Comparison of ENCODE assay signal across 11 cellular contexts in the genomic region with DNA sequence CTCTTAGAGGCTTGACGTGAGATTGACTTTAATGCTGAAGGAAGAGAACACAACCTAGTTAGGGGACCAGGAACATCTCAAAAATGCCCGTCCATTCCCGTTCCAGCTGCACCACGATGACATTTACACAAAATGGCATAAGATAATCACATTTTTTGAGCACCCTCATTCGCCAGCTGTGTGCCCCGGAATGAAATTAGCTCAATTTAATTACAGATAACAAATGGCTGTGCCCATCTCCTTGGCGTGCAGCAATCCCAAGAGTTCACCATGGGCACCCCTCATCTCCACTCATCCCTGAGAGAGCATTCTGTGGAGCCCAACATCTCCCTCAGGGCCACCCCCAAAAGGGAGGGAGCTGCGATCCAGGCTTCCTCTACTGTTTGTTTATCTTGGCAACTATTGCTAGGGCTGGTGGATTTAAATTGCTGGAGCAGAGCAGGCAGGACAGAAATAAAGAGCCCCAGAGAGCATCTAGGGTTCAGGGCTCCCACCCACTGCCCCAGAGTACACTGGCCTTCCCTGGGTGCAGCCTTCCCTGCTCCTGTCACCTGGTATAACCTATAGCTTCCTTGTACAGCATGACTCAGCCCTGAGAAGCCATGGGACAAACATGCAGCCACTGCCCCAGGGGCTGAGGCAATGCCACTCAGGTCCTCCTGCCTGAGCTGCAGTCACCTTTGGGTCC.
DNase-seq lines count a peak whose midpoint lies in the region; ATAC-seq and TF ChIP-seq lines count a peak whose summit lies in the region.
"Had no signal": no experiment of that assay in that cellular context is flagged by ENCODE, and none has a peak within 500 bp of the region (broad histone marks: within the 10 kb centered on the region; RNA-seq: fewer than 3 reads in every experiment).

No MANE protein-coding gene starts in this region.

- no peak overlapping the region for H2AK5ac ChIP-seq in neuronal stem cell (ENCODE audit: low read depth, low read length)

- H3K4me3 ChIP-seq in OCI-LY3 (ENCODE audit: low read length) (peak overlapping the region; percentile 41), neuronal stem cell (ENCODE audit: low read length in 2 of 2) (no peak overlapping the region), gastrocnemius medialis (no peak overlapping the region), MM.1S (ENCODE audit: low read length) (no peak overlapping the region)

- no peak overlapping the region for H2BK12ac ChIP-seq in neuronal stem cell (ENCODE audit: low read length)

- peak overlapping the region; percentile 44 for H4K91ac ChIP-seq in neuronal stem cell (ENCODE audit: low read depth, low read length, poor library complexity)

- TF ChIP-seq CTCF in OCI-LY3 (IDR thresholded peaks at IDR 0.05; ENCODE audit: low read depth, low read length): no peak
- TF ChIP-seq CTCF in gastrocnemius medialis (IDR thresholded peaks at IDR 0.05 in 4 of 5, conservative IDR thresholded peaks at IDR 0.05 in 1 of 5): no peak
- no peak for TF ChIP-seq CTCF in MM.1S (IDR thresholded peaks at IDR 0.05; ENCODE audit: low read length)

- H3K4ac ChIP-seq in neuronal stem cell (ENCODE audit: low read length): no peak overlapping the region

- H3K79me2 ChIP-seq in OCI-LY3 (ENCODE audit: low read length) (no peaks in the 10 kb centered on the region), MM.1S (ENCODE audit: low read length) (no peaks in the 10 kb centered on the region)
- H3K79me2 ChIP-seq: parathyroid adenoma had no signal

- H3K79me1 ChIP-seq in neuronal stem cell (ENCODE audit: low read depth, low read length): no peaks in the 10 kb centered on the region

- H3K18ac ChIP-seq in neuronal stem cell (ENCODE audit: low read length): no peak overlapping the region

- no peaks in the 10 kb centered on the region for H3K9me2 ChIP-seq in MM.1S (replicated peaks; ENCODE audit: insufficient read depth, low read length)

- no peak overlapping the region for H2BK15ac ChIP-seq in neuronal stem cell (ENCODE audit: low read length)

- no peak overlapping the region for H3K23ac ChIP-seq in neuronal stem cell (ENCODE audit: low read depth, low read length, poor library complexity)

- H3K4me2 ChIP-seq in OCI-LY3 (ENCODE audit: low read length) (peak overlapping the region; percentile 63), neuronal stem cell (ENCODE audit: insufficient read depth, low read length, poor library complexity, severe bottlenecking) (no peak overlapping the region), MM.1S (ENCODE audit: low read depth, low read length) (no peak overlapping the region)

- H2BK120ac ChIP-seq in neuronal stem cell (ENCODE audit: low read depth, low read length): no peak overlapping the region

- H3K9me3 ChIP-seq in OCI-LY3 (ENCODE audit: insufficient read depth, low read length) (peaks cover under 1% of the 10 kb centered on the region; the same call in 1 of the 2 replicates), neuronal stem cell (replicated peaks in 1 of 2; ENCODE audit: control insufficient read depth in 2 of 2, insufficient read depth in 1 of 2, low read depth in 1 of 2, low read length in 2 of 2) (peaks cover 1 to 3% of the 10 kb centered on the region in 2 donors), gastrocnemius medialis (no peaks in the 10 kb centered on the region), MM.1S (replicated peaks; ENCODE audit: insufficient read depth, low read length) (no peaks in the 10 kb centered on the region)

- DNase-seq in EL (peak; percentile 13), fibroblast of peridontal ligament (ENCODE audit: extremely low read depth) (peak; percentile 68), neuronal stem cell (ENCODE audit: low spot score) (no peak), putamen (ENCODE audit: low spot score) (no peak), gastrocnemius medialis (no peak), MM.1S (no peak)
- DNase-seq: activated T-cell treated with anti-CD3 and anti-CD28 coated beads for 4 hours had no signal

- peak overlapping the region; percentile 50 for H3K27ac ChIP-seq in OCI-LY3 (ENCODE audit: low read length)
- no peak overlapping the region for H3K27ac ChIP-seq in neuronal stem cell (replicated peaks; ENCODE audit: low read length)
- peak overlapping the region in 2 of 4 donors; percentile 22 to 23 for H3K27ac ChIP-seq in gastrocnemius medialis
- no peak overlapping the region for H3K27ac ChIP-seq in MM.1S (ENCODE audit: low read length)
- H3K27ac ChIP-seq: RWPE1 had no signal

- ATAC-seq in gastrocnemius medialis (no peak), HG03045 (IDR thresholded peaks at IDR 0.05; ENCODE audit: unreplicated experiment) (no peak)

- no peaks in the 10 kb centered on the region for H3F3A ChIP-seq in MM.1S (ENCODE audit: insufficient read depth, low read length)

- H3K4me1 ChIP-seq in OCI-LY3 (ENCODE audit: low read length) (peaks cover 37% of the 10 kb centered on the region), neuronal stem cell (ENCODE audit: control insufficient read depth in 2 of 2, insufficient read depth in 1 of 2, low read depth in 1 of 2, low read length in 2 of 2) (peaks cover 0 to 7% of the 10 kb centered on the region in 2 donors), gastrocnemius medialis (peaks cover 12 to 16% of the 10 kb centered on the region in 2 donors), MM.1S (ENCODE audit: low read length) (no peaks in the 10 kb centered on the region)
- H3K4me1 ChIP-seq: parathyroid adenoma had no signal

- H3K27me3 ChIP-seq in OCI-LY3 (ENCODE audit: low read depth, low read length): no peaks in the 10 kb centered on the region
- no peaks in the 10 kb centered on the region for H3K27me3 ChIP-seq in neuronal stem cell (ENCODE audit: control insufficient read depth in 3 of 3, insufficient read depth in 3 of 3, low read depth in 1 of 3, low read length in 3 of 3)
- no peaks in the 10 kb centered on the region for H3K27me3 ChIP-seq in gastrocnemius medialis
- H3K27me3 ChIP-seq in MM.1S (replicated peaks; ENCODE audit: insufficient read depth, low read length): no peaks in the 10 kb centered on the region

- WGBS in neuronal stem cell (ENCODE audit: extremely low coverage in 2 of 2, insufficient read length in 2 of 2, insufficient replicate concordance in 1 of 2), 2 donors: no CpG with 5 or more reads among the region's 8 CpGs

- TF ChIP-seq POLR2A in gastrocnemius medialis (IDR thresholded peaks at IDR 0.05): no peak

- H3K14ac ChIP-seq in neuronal stem cell (ENCODE audit: low read length): no peak overlapping the region

- peak overlapping the region; percentile 30; the same call in 1 of the 2 replicates for H3K9ac ChIP-seq in OCI-LY3 (ENCODE audit: low read length)
- no peak overlapping the region for H3K9ac ChIP-seq in neuronal stem cell (ENCODE audit: low read depth, low read length, poor library complexity)
- no peak overlapping the region for H3K9ac ChIP-seq in MM.1S (ENCODE audit: low read length)
- H3K9ac ChIP-seq: parathyroid adenoma had no signal

- no peak overlapping the region for H4K8ac ChIP-seq in neuronal stem cell (ENCODE audit: low read depth, low read length)

- H2AFZ ChIP-seq in OCI-LY3 (ENCODE audit: low read depth, low read length) (peak overlapping the region; percentile 40), neuronal stem cell (ENCODE audit: low read length) (no peak overlapping the region), MM.1S (ENCODE audit: low read length) (no peak overlapping the region)
- H2AFZ ChIP-seq: parathyroid adenoma had no signal

- intact Hi-C loops in gastrocnemius medialis (cut with DNase I; ENCODE audit: low total_unique reads): no loop called here

- in situ Hi-C loops in gastrocnemius medialis (cut with MboI; ENCODE audit: low sequenced_read_pairs in 4 of 4): no loop called here

- H3K36me3 ChIP-seq in OCI-LY3 (replicated peaks; ENCODE audit: low read depth, low read length) (peaks cover 7% of the 10 kb centered on the region), neuronal stem cell (replicated peaks in 1 of 2; ENCODE audit: control insufficient read depth in 2 of 2, insufficient read depth in 2 of 2, low read length in 2 of 2) (no peaks in the 10 kb centered on the region), gastrocnemius medialis (no peaks in the 10 kb centered on the region), MM.1S (replicated peaks; ENCODE audit: insufficient read depth, low read length) (no peaks in the 10 kb centered on the region)

- no peak overlapping the region for H2BK5ac ChIP-seq in neuronal stem cell (ENCODE audit: low read length)

- H4K20me1 ChIP-seq in OCI-LY3 (ENCODE audit: insufficient read depth, low read length) (no peaks in the 10 kb centered on the region), MM.1S (ENCODE audit: insufficient read depth, low read length) (no peaks in the 10 kb centered on the region)

Comparison
In these comparisons a context has a peak if more than half of its experiments do, and no peak if none do; other contexts are left out.
1. DNase-seq: peak in EL (single experiment) and fibroblast of peridontal ligament (single experiment); none in neuronal stem cell (single experiment), putamen (single experiment), gastrocnemius medialis (0 of 2) and MM.1S (single experiment).